Comparison of ENCODE assay signal across 17 cellular contexts in genomic region chrX:120299928-120300327, GRCh38.
DNase-seq lines count a peak whose midpoint lies in the region; ATAC-seq, FAIRE-seq and TF ChIP-seq lines count a peak whose summit lies in the region.
"Had no signal": no experiment of that assay in that cellular context is flagged by ENCODE, and none has a peak within 500 bp of the region (broad histone marks: within the 10 kb centered on the region; RNA-seq: fewer than 3 reads in every experiment).

No MANE protein-coding gene starts in this region.

- H3K27ac ChIP-seq in C4-2B (no peak overlapping the region), RWPE1 (no peak overlapping the region)
- H3K27ac ChIP-seq: gastrocnemius medialis, PC-9 had no signal

- CTCF ChIA-PET in RWPE1 (lab: Yijun Ruan, JAX): interaction anchor here (0.7 to 1.2 kb wide), 4 partner anchors 35 to 197 kb away, joined by 3 to 5 read pairs (median 4); no protein-coding TSS in a partner anchor

- ATAC-seq in HG03159 (IDR thresholded peaks at IDR 0.05; ENCODE audit: unreplicated experiment): no peak
- ATAC-seq: CD8-positive, alpha-beta T cell; gastrocnemius medialis; natural killer cell had no signal

- POLR2A ChIA-PET in RWPE1 (lab: Yijun Ruan, JAX; ENCODE audit: low non-redundant PET): no interaction called here

- DNase-seq in GM18507 (ENCODE audit: extremely low spot score, insufficient read length, low read depth) (no peak), RWPE1 (ENCODE audit: low spot score) (no peak), NCI-H1048 (lab: John Stamatoyannopoulos, UW) (no peak), NCI-H1436 (lab: John Stamatoyannopoulos, UW) (no peak), amniotic stem cell (lab: John Stamatoyannopoulos, UW) (no peak)
- DNase-seq: activated CD4-positive, alpha-beta T cell treated with anti-CD3 and anti-CD28 coated beads, Interleukin-2, amount 50 U/mL, for 48 hours; CD8-positive, alpha-beta T cell; effector CD8-positive, alpha-beta T cell; gastrocnemius medialis; natural killer cell; NCI-H1694 treated with DMSO at 0.1 percent for 48 hours; PC-9; T-helper 2 cell had no signal

- TF ChIP-seq CTCF in C4-2B (conservative IDR thresholded peaks at IDR 0.05) (peak; percentile 8; the same call in 1 of the 2 replicates), RWPE1 (conservative IDR thresholded peaks at IDR 0.05; ENCODE audit: low read depth) (peak; percentile 35; the same call in 1 of the 2 replicates)

- FAIRE-seq in GM18507 (lab: Jason Lieb, UNC) (peak; percentile 62), islet of Langerhans (lab: Jason Lieb, UNC) (peak; percentile 89)
- FAIRE-seq: H54 had no signal
